ENCODE assay signal across 9 cellular contexts in genomic region chr2:24365051-24365450, GRCh38. TPM values are rescaled to one million over a fixed set of nuclear protein-coding genes. Genes with fewer than 3 reads are reported as not detected.
A peak's percentile ranks its signal among the peaks of the same experiment; 100 is the strongest.
DNase-seq lines count a peak whose midpoint lies in the region; ATAC-seq and TF ChIP-seq lines count a peak whose summit lies in the region.
"Had no signal": no experiment of that assay in that cellular context is flagged by ENCODE, and none has a peak within 500 bp of the region (broad histone marks: within the 10 kb centered on the region; RNA-seq: fewer than 3 reads in every experiment).

No MANE protein-coding gene starts in this region.

- no peaks in the 10 kb centered on the region for H3K9me3 Mint-ChIP-seq in Calu3 (ENCODE audit: low read depth, unreplicated experiment)
- H3K9me3 Mint-ChIP-seq in activated T-cell treated with anti-CD3 and anti-CD28 coated beads, Interleukin-2, amount 50 U/mL, for 72 hours, result no peaks in the 10 kb centered on the region

- H3K27ac ChIP-seq in epithelial cell of prostate (peak overlapping the region; percentile 51), neutrophil (peak overlapping the region; percentile 70)

- TF ChIP-seq CTCF in Calu3 (IDR thresholded peaks at IDR 0.05; ENCODE audit: unreplicated experiment) (no peak), neutrophil (IDR thresholded peaks at IDR 0.05) (no peak)

- no peaks in the 10 kb centered on the region for H3K36me3 ChIP-seq in neutrophil

- no TSS peak for BruUV-seq in Calu3 (replicated peaks; lab: Mats Ljungman, UMichigan)

- peaks cover 19% of the 10 kb centered on the region for H3K36me3 Mint-ChIP-seq in Calu3 (ENCODE audit: insufficient read depth, unreplicated experiment)
- H3K36me3 Mint-ChIP-seq in activated T-cell treated with anti-CD3 and anti-CD28 coated beads, Interleukin-2, amount 50 U/mL, for 72 hours (ENCODE audit: insufficient read depth in 2 of 2), result no peaks in the 10 kb centered on the region
- H3K36me3 Mint-ChIP-seq: brain had no signal

- peaks cover 16 to 18% of the 10 kb centered on the region in 2 experiments for H3K4me1 ChIP-seq in neutrophil (ENCODE audit: control insufficient read depth in 1 of 2, insufficient read depth in 1 of 2, low read depth in 1 of 2, low read length in 1 of 2)

- DNase-seq in Calu3 (peak; percentile 83), NCI-H2171 (lab: John Stamatoyannopoulos, UW) (peak; percentile 67), epithelial cell of prostate (ENCODE audit: low read depth, low spot score) (peak; percentile 29), foreskin melanocyte (no peak), NCI-H345 (lab: John Stamatoyannopoulos, UW) (no peak), kidney glomerular epithelial cell (lab: John Stamatoyannopoulos, UW) (no peak)
- DNase-seq in activated T-cell treated with anti-CD3 and anti-CD28 coated beads, Interleukin-2, amount 50 U/mL, for 72 hours, result no peak

- H3K4me1 Mint-ChIP-seq in Calu3 (ENCODE audit: low read depth, unreplicated experiment), result peaks cover 32% of the 10 kb centered on the region
- H3K4me1 Mint-ChIP-seq in activated T-cell treated with anti-CD3 and anti-CD28 coated beads, Interleukin-2, amount 50 U/mL, for 72 hours (ENCODE audit: low read depth), result peaks cover 11% of the 10 kb centered on the region

- H3K27me3 Mint-ChIP-seq in Calu3 (ENCODE audit: unreplicated experiment), result no peaks in the 10 kb centered on the region
- H3K27me3 Mint-ChIP-seq in activated T-cell treated with anti-CD3 and anti-CD28 coated beads, Interleukin-2, amount 50 U/mL, for 72 hours (ENCODE audit: low read depth), result no peaks in the 10 kb centered on the region

- peak overlapping the region; percentile 63 for H3K27ac Mint-ChIP-seq in Calu3 (ENCODE audit: unreplicated experiment)
- H3K27ac Mint-ChIP-seq in activated T-cell treated with anti-CD3 and anti-CD28 coated beads, Interleukin-2, amount 50 U/mL, for 72 hours, result no peak overlapping the region

- H3K27me3 ChIP-seq in neutrophil, result no peaks in the 10 kb centered on the region

- intact Hi-C loops in Calu3 (cut with micrococcal nuclease; ENCODE audit: unreplicated experiment), result no loop called here

- CTCF ChIA-PET in Calu3 (lab: Charles Lee), result interaction anchor here (0.6 to 0.7 kb wide), 2 partner anchors 14 to 27 kb away, joined by 3 read pairs; no protein-coding TSS in a partner anchor

- ATAC-seq in activated T-cell treated with anti-CD3 and anti-CD28 coated beads, Interleukin-2, amount 50 U/mL, for 72 hours (replicated peaks in 1 of 2), result no peak

- peak overlapping the region in 1 of 2 experiments; percentile 7 for H3K4me3 ChIP-seq in neutrophil (ENCODE audit: low read depth in 1 of 2, low read length in 1 of 2)

- H3K4me3 Mint-ChIP-seq in Calu3 (ENCODE audit: low read depth, unreplicated experiment), result peak overlapping the region; percentile 2
- H3K4me3 Mint-ChIP-seq in activated T-cell treated with anti-CD3 and anti-CD28 coated beads, Interleukin-2, amount 50 U/mL, for 72 hours, result no peak overlapping the region

- H3K9me3 ChIP-seq in neutrophil, result no peaks in the 10 kb centered on the region

RNA-seq across cellular contexts. Expression of gene ITSN2, which starts 4.7 kb away (rescaled TPM):
- total RNA-seq in Calu3 (2022), result 44.3 and 45.4 TPM in 2 replicates
- 10 to 100 TPM; 63.4 to 72.4 TPM for total RNA-seq in activated T-cell treated with anti-CD3 and anti-CD28 coated beads, Interleukin-2, amount 50 U/mL, for 72 hours

Comparison
In these comparisons a context has a peak if more than half of its experiments do, and no peak if none do; other contexts are left out.
1. DNase-seq: peak in Calu3 (single experiment), NCI-H2171 (single experiment) and epithelial cell of prostate (single experiment); none in activated T-cell treated with anti-CD3 and anti-CD28 coated beads, Interleukin-2, amount 50 U/mL, for 72 hours (0 of 2), foreskin melanocyte (single experiment), NCI-H345 (single experiment) and kidney glomerular epithelial cell (single experiment).